Comparison of ENCODE assay signal across 28 cellular contexts in genomic region chr15:54094661-54095060, GRCh38.
"Had no signal": no experiment of that assay in that cellular context is flagged by ENCODE, and none has a peak within 500 bp of the region (broad histone marks: within the 10 kb centered on the region; RNA-seq: fewer than 3 reads in every experiment).

No MANE protein-coding gene starts in this region.

- H3K9me3 Mint-ChIP-seq: stimulated activated memory B cell treated with anti-CD40 and anti-IgM and Interleukin-4, amounts not matched to agents 10 μg/mL and 1 μg/mL and 100 μg/mL, for 72 hours; stimulated activated naive B cell treated with anti-CD40 and anti-IgM and Interleukin-4, amounts not matched to agents 10 μg/mL and 1 μg/mL and 100 μg/mL, for 72 hours; stimulated activated naive CD8-positive, alpha-beta T cell treated with anti-CD3 and anti-CD28 coated beads, Interleukin-15, amount 100 ng/mL, for 72 hours; stimulated activated naive CD8-positive, alpha-beta T cell treated with anti-CD3 and anti-CD28 coated beads, Interleukin-15, Interleukin-2, amounts not matched to agents 100 ng/mL and 50 ng/mL, for 24 hours; type B pancreatic cell had no signal

- H3K4me1 ChIP-seq: stomach, suprapubic skin, testis, thyroid gland, tibial nerve, transverse colon, upper lobe of left lung, upper lobe of right lung, uterus, vagina had no signal

- ATAC-seq: stimulated activated effector memory CD8-positive, alpha-beta T cell treated with anti-CD3 and anti-CD28 coated beads, Interleukin-12 subunit alpha, Interleukin-12 subunit beta, amount 100 ng/mL, for 72 hours; stimulated activated memory B cell treated with anti-CD40 and anti-IgM and Interleukin-4, amounts not matched to agents 10 μg/mL and 1 μg/mL and 100 μg/mL, for 72 hours; stimulated activated naive B cell treated with anti-CD40 and anti-IgM and Interleukin-4, amounts not matched to agents 10 μg/mL and 1 μg/mL and 100 μg/mL, for 72 hours; stimulated activated naive CD8-positive, alpha-beta T cell treated with anti-CD3 and anti-CD28 coated beads, Interleukin-15, amount 100 ng/mL, for 72 hours; stimulated activated naive CD8-positive, alpha-beta T cell treated with anti-CD3 and anti-CD28 coated beads, Interleukin-15, Interleukin-2, amounts not matched to agents 100 U/mL and 50 U/mL, for 24 hours; upper lobe of right lung had no signal

- H3K4me3 ChIP-seq: stomach, suprapubic skin, testis, thoracic aorta, thyroid gland, tibial artery, tibial nerve, transverse colon, upper lobe of left lung, upper lobe of right lung, uterus, vagina had no signal

- H3K36me3 Mint-ChIP-seq: stimulated activated effector memory CD8-positive, alpha-beta T cell treated with anti-CD3 and anti-CD28 coated beads, Interleukin-12 subunit alpha, Interleukin-12 subunit beta, amount 100 ng/mL, for 72 hours; stimulated activated memory B cell treated with anti-CD40 and anti-IgM and Interleukin-4, amounts not matched to agents 10 μg/mL and 1 μg/mL and 100 μg/mL, for 72 hours; stimulated activated naive B cell treated with anti-CD40 and anti-IgM and Interleukin-4, amounts not matched to agents 10 μg/mL and 1 μg/mL and 100 μg/mL, for 72 hours; type B pancreatic cell had no signal

- H3K36me3 ChIP-seq: stomach, suprapubic skin, thoracic aorta, thyroid gland, tibial artery, tibial nerve, transverse colon, upper lobe of left lung, upper lobe of right lung, uterus, vagina had no signal

- H3K27ac ChIP-seq: stomach, suprapubic skin, testis, thoracic aorta, thyroid gland, tibial artery, tibial nerve, transverse colon, upper lobe of left lung, upper lobe of right lung, uterus, vagina had no signal

- H3K27ac Mint-ChIP-seq: stimulated activated effector memory CD8-positive, alpha-beta T cell treated with anti-CD3 and anti-CD28 coated beads, Interleukin-12 subunit alpha, Interleukin-12 subunit beta, amount 100 ng/mL, for 72 hours; stimulated activated memory B cell treated with anti-CD40 and anti-IgM and Interleukin-4, amounts not matched to agents 10 μg/mL and 1 μg/mL and 100 μg/mL, for 72 hours; stimulated activated naive B cell treated with anti-CD40 and anti-IgM and Interleukin-4, amounts not matched to agents 10 μg/mL and 1 μg/mL and 100 μg/mL, for 72 hours; stimulated activated naive CD8-positive, alpha-beta T cell treated with anti-CD3 and anti-CD28 coated beads, Interleukin-15, amount 100 ng/mL, for 72 hours; stimulated activated naive CD8-positive, alpha-beta T cell treated with anti-CD3 and anti-CD28 coated beads, Interleukin-15, Interleukin-2, amounts not matched to agents 100 ng/mL and 50 ng/mL, for 24 hours; type B pancreatic cell had no signal

- H3K27me3 ChIP-seq: stomach, suprapubic skin, testis, thyroid gland, tibial artery, tibial nerve, transverse colon, upper lobe of left lung, upper lobe of right lung, uterus, vagina had no signal

- DNase-seq: stimulated activated CD4-positive, alpha-beta T cell treated with anti-CD3 and anti-CD28 coated beads, Interleukin-2, amount 100 ng/mL, for 48 hours; stimulated activated CD4-positive, alpha-beta T cell treated with anti-CD3 and anti-CD28 coated beads, Interleukin-4, amount 100 ng/mL, for 1 hour; stimulated activated CD4-positive, alpha-beta T cell treated with anti-CD3 and anti-CD28 coated beads, Interleukin-4, amount 100 ng/mL, for 24 hours; stimulated activated CD4-positive, alpha-beta T cell treated with anti-CD3 and anti-CD28 coated beads, Interleukin-4, amount 100 ng/mL, for 4 hours; stimulated activated CD8-positive, alpha-beta memory T cell treated with anti-CD3 and anti-CD28 coated beads, Interleukin-4, amount 100 ng/mL, for 48 hours; stimulated activated naive B cell treated with anti-CD40 and anti-IgM and Interleukin-4, amounts not matched to agents 10 μg/mL and 1 μg/mL and 100 μg/mL, for 72 hours; stimulated activated naive CD4-positive, alpha-beta T cell; stimulated activated naive CD4-positive, alpha-beta T cell treated with Interleukin-2 at 50 U/mL for 16 hours; stimulated activated naive CD8-positive, alpha-beta T cell treated with anti-CD3 and anti-CD28 coated beads, Interleukin-15, amount 100 ng/mL, for 72 hours; stimulated activated naive CD8-positive, alpha-beta T cell treated with anti-CD3 and anti-CD28 coated beads, Interleukin-15, Interleukin-2, amounts not matched to agents 100 U/mL and 50 U/mL, for 24 hours; stomach; substantia nigra; testis; thyroid gland; tibial artery; transverse colon; trophoblast cell; upper lobe of left lung; upper lobe of right lung; uterus had no signal

- H3K9me3 ChIP-seq: stomach, suprapubic skin, testis, thoracic aorta, thyroid gland, tibial artery, transverse colon, upper lobe of left lung, upper lobe of right lung, uterus, vagina had no signal

- H3K4me3 Mint-ChIP-seq: stimulated activated effector memory CD8-positive, alpha-beta T cell treated with anti-CD3 and anti-CD28 coated beads, Interleukin-12 subunit alpha, Interleukin-12 subunit beta, amount 100 ng/mL, for 72 hours; stimulated activated memory B cell treated with anti-CD40 and anti-IgM and Interleukin-4, amounts not matched to agents 10 μg/mL and 1 μg/mL and 100 μg/mL, for 72 hours; stimulated activated naive B cell treated with anti-CD40 and anti-IgM and Interleukin-4, amounts not matched to agents 10 μg/mL and 1 μg/mL and 100 μg/mL, for 72 hours; stimulated activated naive CD8-positive, alpha-beta T cell treated with anti-CD3 and anti-CD28 coated beads, Interleukin-15, amount 100 ng/mL, for 72 hours; stimulated activated naive CD8-positive, alpha-beta T cell treated with anti-CD3 and anti-CD28 coated beads, Interleukin-15, Interleukin-2, amounts not matched to agents 100 ng/mL and 50 ng/mL, for 24 hours; type B pancreatic cell had no signal

- H3K4me1 Mint-ChIP-seq: stimulated activated effector memory CD8-positive, alpha-beta T cell treated with anti-CD3 and anti-CD28 coated beads, Interleukin-12 subunit alpha, Interleukin-12 subunit beta, amount 100 ng/mL, for 72 hours; stimulated activated memory B cell treated with anti-CD40 and anti-IgM and Interleukin-4, amounts not matched to agents 10 μg/mL and 1 μg/mL and 100 μg/mL, for 72 hours; stimulated activated naive B cell treated with anti-CD40 and anti-IgM and Interleukin-4, amounts not matched to agents 10 μg/mL and 1 μg/mL and 100 μg/mL, for 72 hours; stimulated activated naive CD8-positive, alpha-beta T cell treated with anti-CD3 and anti-CD28 coated beads, Interleukin-15, amount 100 ng/mL, for 72 hours had no signal

- H3K27me3 Mint-ChIP-seq: stimulated activated memory B cell treated with anti-CD40 and anti-IgM and Interleukin-4, amounts not matched to agents 10 μg/mL and 1 μg/mL and 100 μg/mL, for 72 hours had no signal
